In the genomic region with DNA sequence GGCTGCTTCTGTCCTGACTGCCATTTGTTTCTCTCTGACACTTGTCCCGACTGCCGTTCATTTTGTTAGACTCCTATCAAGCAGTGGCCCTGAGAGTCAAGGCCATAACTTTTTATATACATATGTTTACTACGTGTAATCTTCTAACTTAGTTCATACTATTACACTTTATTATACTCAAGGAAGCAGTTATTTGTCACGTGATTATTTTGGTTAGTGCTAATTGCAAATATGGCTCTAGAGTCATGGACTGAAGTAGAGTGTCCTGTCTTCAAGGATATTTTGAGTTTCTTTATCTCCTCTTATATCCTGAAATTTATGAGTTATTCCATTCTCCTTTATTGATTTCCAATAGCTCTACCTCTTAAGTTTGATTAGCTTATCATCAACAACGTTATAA, we compare ENCODE assay signal across 34 cellular contexts.
"Had no signal": no experiment of that assay in that cellular context is flagged by ENCODE, and none has a peak within 500 bp of the region (broad histone marks: within the 10 kb centered on the region; RNA-seq: fewer than 3 reads in every experiment).

No MANE protein-coding gene starts in this region.

- H3K36me3 ChIP-seq: MG63 had no signal

- DNase-seq: Karpas-422, Kasumi-1, MG63, MM.1S, MV-4-11, NCI-H1048, NCI-H1092, NCI-H1092 treated with DMSO at 0.1 percent for 48 hours, NCI-H1105, NCI-H1105 treated with DMSO at 0.1 percent for 48 hours, NCI-H1417, NCI-H1417 treated with DMSO at 0.1 percent for 48 hours, NCI-H1436, NCI-H1436 treated with DMSO at 0.1 percent for 48 hours, NCI-H146, NCI-H1694, NCI-H1694 treated with DMSO at 0.1 percent for 48 hours, NCI-H187, NCI-H187 treated with DMSO at 0.1 percent for 48 hours, NCI-H1930, NCI-H2029, NCI-H2029 treated with DMSO at 0.1 percent for 48 hours, NCI-H2081, NCI-H2081 treated with DMSO at 0.1 percent for 48 hours, NCI-H2107, NCI-H2171, NCI-H2171 treated with DMSO at 0.1 percent for 48 hours, NCI-H2227 treated with DMSO at 0.1 percent for 48 hours, NCI-H226, NCI-H345, NCI-H446, NCI-H446 treated with DMSO at 0.1 percent for 48 hours, NCI-H510A, NCI-H510A treated with DMSO at 0.1 percent for 48 hours had no signal

- H3K4me3 ChIP-seq: MG63 had no signal

- H3K27me3 ChIP-seq: MG63 had no signal

- H3K9me3 ChIP-seq: MG63 had no signal
